In the genomic region with DNA sequence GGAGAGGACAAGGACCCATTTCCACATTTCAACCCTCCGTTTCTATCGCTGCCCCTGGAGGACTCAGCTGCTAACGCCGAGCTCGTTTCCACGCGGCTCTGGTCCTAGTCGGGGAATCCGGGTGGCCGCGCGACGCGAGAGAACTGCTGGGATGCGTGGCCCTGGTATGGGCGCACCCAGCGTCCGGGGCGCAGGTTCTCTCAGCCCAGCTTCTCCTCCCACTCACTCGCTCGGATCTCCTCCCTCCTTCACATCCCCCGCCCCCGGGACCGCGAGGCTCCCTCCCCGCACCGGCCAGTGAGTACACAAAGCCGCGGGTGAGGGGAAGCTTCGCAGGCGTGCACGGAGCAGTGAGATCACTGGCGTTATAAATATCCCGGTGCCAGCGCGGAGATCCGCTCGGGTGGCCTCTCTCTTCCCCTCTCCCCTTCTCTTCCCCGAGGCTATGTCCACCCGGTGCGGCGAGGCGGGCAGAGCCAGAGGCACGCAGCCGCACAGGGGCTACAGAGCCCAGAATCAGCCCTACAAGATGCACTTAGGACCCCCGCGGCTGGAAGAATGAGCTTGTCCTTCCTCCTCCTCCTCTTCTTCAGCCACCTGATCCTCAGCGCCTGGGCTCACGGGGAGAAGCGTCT, we compare ENCODE assay signal across 1 cellular context.
TF ChIP-seq lines count a peak whose summit lies in the region.

A gene with protein sequence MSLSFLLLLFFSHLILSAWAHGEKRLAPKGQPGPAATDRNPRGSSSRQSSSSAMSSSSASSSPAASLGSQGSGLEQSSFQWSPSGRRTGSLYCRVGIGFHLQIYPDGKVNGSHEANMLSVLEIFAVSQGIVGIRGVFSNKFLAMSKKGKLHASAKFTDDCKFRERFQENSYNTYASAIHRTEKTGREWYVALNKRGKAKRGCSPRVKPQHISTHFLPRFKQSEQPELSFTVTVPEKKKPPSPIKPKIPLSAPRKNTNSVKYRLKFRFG (plus strand): TSS at position 398 of the 635 bp plus-strand sequence. CDS start 161 bp downstream, at position 559.

TF ChIP-seq in K562, 482 proteins besides CTCF, POLR2A, EP300 and RAD21 (continued from another document and continues in another):
- TF ChIP-seq, protein P1, sequence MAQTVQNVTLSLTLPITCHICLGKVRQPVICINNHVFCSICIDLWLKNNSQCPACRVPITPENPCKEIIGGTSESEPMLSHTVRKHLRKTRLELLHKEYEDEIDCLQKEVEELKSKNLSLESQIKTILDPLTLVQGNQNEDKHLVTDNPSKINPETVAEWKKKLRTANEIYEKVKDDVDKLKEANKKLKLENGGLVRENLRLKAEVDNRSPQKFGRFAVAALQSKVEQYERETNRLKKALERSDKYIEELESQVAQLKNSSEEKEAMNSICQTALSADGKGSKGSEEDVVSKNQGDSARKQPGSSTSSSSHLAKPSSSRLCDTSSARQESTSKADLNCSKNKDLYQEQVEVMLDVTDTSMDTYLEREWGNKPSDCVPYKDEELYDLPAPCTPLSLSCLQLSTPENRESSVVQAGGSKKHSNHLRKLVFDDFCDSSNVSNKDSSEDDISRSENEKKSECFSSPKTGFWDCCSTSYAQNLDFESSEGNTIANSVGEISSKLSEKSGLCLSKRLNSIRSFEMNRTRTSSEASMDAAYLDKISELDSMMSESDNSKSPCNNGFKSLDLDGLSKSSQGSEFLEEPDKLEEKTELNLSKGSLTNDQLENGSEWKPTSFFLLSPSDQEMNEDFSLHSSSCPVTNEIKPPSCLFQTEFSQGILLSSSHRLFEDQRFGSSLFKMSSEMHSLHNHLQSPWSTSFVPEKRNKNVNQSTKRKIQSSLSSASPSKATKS (CRISPR knock-in tag; IDR thresholded peaks at IDR 0.05) = no peak
- TF ChIP-seq SPI1 (IDR thresholded peaks at IDR 0.05; ENCODE audit: borderline replicate concordance, low read depth, low read length) (no peak), ZFX (CRISPR knock-in tag; IDR thresholded peaks at IDR 0.05) (peak; percentile 41; the same call in 1 of the 2 replicates), PHF20 (IDR thresholded peaks at IDR 0.05; ENCODE audit: partially characterized antibody) (no peak), RBM34 (IDR thresholded peaks at IDR 0.05; ENCODE audit: borderline replicate concordance, insufficient read depth, low read length) (no peak), SRSF9 (IDR thresholded peaks at IDR 0.05; ENCODE audit: borderline replicate concordance, low read depth, low read length) (no peak), RBM14 (IDR thresholded peaks at IDR 0.05; ENCODE audit: borderline replicate concordance, insufficient read depth, low read depth, low read length) (0 out of 2 replicates have a peak, but pooled peaks have one; percentile 52), MYNN (IDR thresholded peaks at IDR 0.05) (no peak), MYNN (CRISPR knock-in tag; IDR thresholded peaks at IDR 0.05) (no peak), KLF13 (tag; IDR thresholded peaks at IDR 0.05; ENCODE audit: borderline replicate concordance, low read depth) (no peak), TAL1 (IDR thresholded peaks at IDR 0.05) (no peak), DMBX1 (CRISPR knock-in tag; IDR thresholded peaks at IDR 0.05; ENCODE audit: borderline replicate concordance) (no peak), EP400 (IDR thresholded peaks at IDR 0.05) (peak; percentile 48; the same call in 1 of the 2 replicates), MAFF (IDR thresholded peaks at IDR 0.05; ENCODE audit: low read length) (no peak), SNIP1 (IDR thresholded peaks at IDR 0.05; ENCODE audit: low read depth) (no peak), LEF1 (IDR thresholded peaks at IDR 0.05) (no peak), ETV1 (tag; conservative IDR thresholded peaks at IDR 0.05; ENCODE audit: low read depth) (no peak), ILK (tag; IDR thresholded peaks at IDR 0.05; ENCODE audit: borderline replicate concordance, low read depth) (no peak), EWSR1 (IDR thresholded peaks at IDR 0.05; ENCODE audit: borderline replicate concordance, low read depth, partially characterized antibody) (no peak), EZH2 (IDR thresholded peaks at IDR 0.05; ENCODE audit: borderline replicate concordance, low read depth, low read length) (no peak), HNRNPK (IDR thresholded peaks at IDR 0.05; ENCODE audit: low read depth, low read length, poor library complexity, severe bottlenecking) (no peak), ZNF41 (CRISPR knock-in tag; conservative IDR thresholded peaks at IDR 0.05) (no peak), SAP30 (IDR thresholded peaks at IDR 0.05; ENCODE audit: borderline replicate concordance, insufficient read depth, low read depth, low read length, poor library complexity, severe bottlenecking) (no peak), TAF7 (tag; IDR thresholded peaks at IDR 0.05) (no peak), JUN (IDR thresholded peaks at IDR 0.05; ENCODE audit: borderline replicate concordance, low read depth, low read length) (peak; percentile 8; the same call in 1 of the 2 replicates), JUN (CRISPR knock-in tag; IDR thresholded peaks at IDR 0.05; ENCODE audit: borderline replicate concordance) (no peak), ZC3H4 (CRISPR knock-in tag; IDR thresholded peaks at IDR 0.05; ENCODE audit: borderline replicate concordance) (no peak), ZKSCAN8 (CRISPR knock-in tag; IDR thresholded peaks at IDR 0.05) (no peak), ZSCAN32 (CRISPR knock-in tag; IDR thresholded peaks at IDR 0.05) (no peak), BDP1 (IDR thresholded peaks at IDR 0.05; ENCODE audit: insufficient read depth, insufficient read length) (no peak), ZNF766 (CRISPR knock-in tag; conservative IDR thresholded peaks at IDR 0.05) (no peak), HDGF (IDR thresholded peaks at IDR 0.05) (no peak), LARP7 (IDR thresholded peaks at IDR 0.05) (no peak), CXXC5 (CRISPR knock-in tag; IDR thresholded peaks at IDR 0.05) (peak; percentile 43; the same call in 1 of the 2 replicates), NFIC (IDR thresholded peaks at IDR 0.05) (0 out of 2 replicates have a peak, but pooled peaks have one; percentile 15), KDM2B (CRISPR knock-in tag; IDR thresholded peaks at IDR 0.05) (no peak), SMARCA5 (IDR thresholded peaks at IDR 0.05) (no peak), STAT5A (IDR thresholded peaks at IDR 0.05; ENCODE audit: borderline replicate concordance, low read length) (no peak), SAFB (IDR thresholded peaks at IDR 0.05; ENCODE audit: borderline replicate concordance, low read depth, low read length) (peak; percentile 44; the same call in 1 of the 2 replicates), MECOM (CRISPR knock-in tag; IDR thresholded peaks at IDR 0.05) (no peak), ETV6 (IDR thresholded peaks at IDR 0.05; ENCODE audit: borderline replicate concordance in 1 of 2, low read depth in 2 of 2, low read length in 1 of 2) (no peak), ETV6 (CRISPR knock-in tag; IDR thresholded peaks at IDR 0.05; ENCODE audit: borderline replicate concordance) (no peak), RB1 (IDR thresholded peaks at IDR 0.05; ENCODE audit: low read depth) (no peak), ZNF561 (CRISPR knock-in tag; conservative IDR thresholded peaks at IDR 0.05) (no peak), HSF4 (CRISPR knock-in tag; IDR thresholded peaks at IDR 0.05; ENCODE audit: borderline replicate concordance) (no peak), KDM4B (IDR thresholded peaks at IDR 0.05; ENCODE audit: borderline replicate concordance in 2 of 2, low read depth in 1 of 2) (no peak), ZNF436 (CRISPR knock-in tag; IDR thresholded peaks at IDR 0.05) (no peak), ZNF133 (CRISPR knock-in tag; IDR thresholded peaks at IDR 0.05) (no peak), MTA1 (IDR thresholded peaks at IDR 0.05; ENCODE audit: borderline replicate concordance) (no peak), GABPA (tag; conservative IDR thresholded peaks at IDR 0.05; ENCODE audit: low read depth) (no peak), HIVEP1 (CRISPR knock-in tag; IDR thresholded peaks at IDR 0.05) (no peak), PPARD (CRISPR knock-in tag; IDR thresholded peaks at IDR 0.05) (no peak), ZFPM2 (CRISPR knock-in tag; IDR thresholded peaks at IDR 0.05) (no peak), PYGO2 (tag; IDR thresholded peaks at IDR 0.05) (no peak), MED1 (CRISPR knock-in tag; IDR thresholded peaks at IDR 0.05; ENCODE audit: borderline replicate concordance) (no peak), NEUROD1 (IDR thresholded peaks at IDR 0.05; ENCODE audit: borderline replicate concordance, low read depth, low read length, partially characterized antibody) (no peak), TRIM24 (IDR thresholded peaks at IDR 0.05) (no peak), ESRRA (IDR thresholded peaks at IDR 0.05; ENCODE audit: borderline replicate concordance, low read depth) (no peak), NELFE (IDR thresholded peaks at IDR 0.05; ENCODE audit: insufficient read depth, insufficient read length) (no peak)
- TF ChIP-seq, protein P2, sequence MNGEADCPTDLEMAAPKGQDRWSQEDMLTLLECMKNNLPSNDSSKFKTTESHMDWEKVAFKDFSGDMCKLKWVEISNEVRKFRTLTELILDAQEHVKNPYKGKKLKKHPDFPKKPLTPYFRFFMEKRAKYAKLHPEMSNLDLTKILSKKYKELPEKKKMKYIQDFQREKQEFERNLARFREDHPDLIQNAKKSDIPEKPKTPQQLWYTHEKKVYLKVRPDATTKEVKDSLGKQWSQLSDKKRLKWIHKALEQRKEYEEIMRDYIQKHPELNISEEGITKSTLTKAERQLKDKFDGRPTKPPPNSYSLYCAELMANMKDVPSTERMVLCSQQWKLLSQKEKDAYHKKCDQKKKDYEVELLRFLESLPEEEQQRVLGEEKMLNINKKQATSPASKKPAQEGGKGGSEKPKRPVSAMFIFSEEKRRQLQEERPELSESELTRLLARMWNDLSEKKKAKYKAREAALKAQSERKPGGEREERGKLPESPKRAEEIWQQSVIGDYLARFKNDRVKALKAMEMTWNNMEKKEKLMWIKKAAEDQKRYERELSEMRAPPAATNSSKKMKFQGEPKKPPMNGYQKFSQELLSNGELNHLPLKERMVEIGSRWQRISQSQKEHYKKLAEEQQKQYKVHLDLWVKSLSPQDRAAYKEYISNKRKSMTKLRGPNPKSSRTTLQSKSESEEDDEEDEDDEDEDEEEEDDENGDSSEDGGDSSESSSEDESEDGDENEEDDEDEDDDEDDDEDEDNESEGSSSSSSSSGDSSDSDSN (IDR thresholded peaks at IDR 0.05; ENCODE audit: borderline replicate concordance in 1 of 2, low read depth in 2 of 2, low read length in 2 of 2) = peak in 1 of 2 experiments; percentile 64; a peak in 1 of 4 replicates
- TF ChIP-seq, protein P3, sequence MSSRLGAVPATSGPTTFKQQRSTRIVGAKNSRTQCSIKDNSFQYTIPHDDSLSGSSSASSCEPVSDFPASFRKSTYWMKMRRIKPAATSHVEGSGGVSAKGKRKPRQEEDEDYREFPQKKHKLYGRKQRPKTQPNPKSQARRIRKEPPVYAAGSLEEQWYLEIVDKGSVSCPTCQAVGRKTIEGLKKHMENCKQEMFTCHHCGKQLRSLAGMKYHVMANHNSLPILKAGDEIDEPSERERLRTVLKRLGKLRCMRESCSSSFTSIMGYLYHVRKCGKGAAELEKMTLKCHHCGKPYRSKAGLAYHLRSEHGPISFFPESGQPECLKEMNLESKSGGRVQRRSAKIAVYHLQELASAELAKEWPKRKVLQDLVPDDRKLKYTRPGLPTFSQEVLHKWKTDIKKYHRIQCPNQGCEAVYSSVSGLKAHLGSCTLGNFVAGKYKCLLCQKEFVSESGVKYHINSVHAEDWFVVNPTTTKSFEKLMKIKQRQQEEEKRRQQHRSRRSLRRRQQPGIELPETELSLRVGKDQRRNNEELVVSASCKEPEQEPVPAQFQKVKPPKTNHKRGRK (tag; IDR thresholded peaks at IDR 0.05) = no peak
- TF ChIP-seq, protein P4, sequence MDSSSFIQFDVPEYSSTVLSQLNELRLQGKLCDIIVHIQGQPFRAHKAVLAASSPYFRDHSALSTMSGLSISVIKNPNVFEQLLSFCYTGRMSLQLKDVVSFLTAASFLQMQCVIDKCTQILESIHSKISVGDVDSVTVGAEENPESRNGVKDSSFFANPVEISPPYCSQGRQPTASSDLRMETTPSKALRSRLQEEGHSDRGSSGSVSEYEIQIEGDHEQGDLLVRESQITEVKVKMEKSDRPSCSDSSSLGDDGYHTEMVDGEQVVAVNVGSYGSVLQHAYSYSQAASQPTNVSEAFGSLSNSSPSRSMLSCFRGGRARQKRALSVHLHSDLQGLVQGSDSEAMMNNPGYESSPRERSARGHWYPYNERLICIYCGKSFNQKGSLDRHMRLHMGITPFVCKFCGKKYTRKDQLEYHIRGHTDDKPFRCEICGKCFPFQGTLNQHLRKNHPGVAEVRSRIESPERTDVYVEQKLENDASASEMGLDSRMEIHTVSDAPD (CRISPR knock-in tag; IDR thresholded peaks at IDR 0.05) = no peak
- TF ChIP-seq, protein P5, sequence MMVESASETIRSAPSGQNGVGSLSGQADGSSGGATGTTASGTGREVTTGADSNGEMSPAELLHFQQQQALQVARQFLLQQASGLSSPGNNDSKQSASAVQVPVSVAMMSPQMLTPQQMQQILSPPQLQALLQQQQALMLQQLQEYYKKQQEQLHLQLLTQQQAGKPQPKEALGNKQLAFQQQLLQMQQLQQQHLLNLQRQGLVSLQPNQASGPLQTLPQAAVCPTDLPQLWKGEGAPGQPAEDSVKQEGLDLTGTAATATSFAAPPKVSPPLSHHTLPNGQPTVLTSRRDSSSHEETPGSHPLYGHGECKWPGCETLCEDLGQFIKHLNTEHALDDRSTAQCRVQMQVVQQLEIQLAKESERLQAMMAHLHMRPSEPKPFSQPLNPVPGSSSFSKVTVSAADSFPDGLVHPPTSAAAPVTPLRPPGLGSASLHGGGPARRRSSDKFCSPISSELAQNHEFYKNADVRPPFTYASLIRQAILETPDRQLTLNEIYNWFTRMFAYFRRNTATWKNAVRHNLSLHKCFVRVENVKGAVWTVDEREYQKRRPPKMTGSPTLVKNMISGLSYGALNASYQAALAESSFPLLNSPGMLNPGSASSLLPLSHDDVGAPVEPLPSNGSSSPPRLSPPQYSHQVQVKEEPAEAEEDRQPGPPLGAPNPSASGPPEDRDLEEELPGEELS (CRISPR knock-in tag; IDR thresholded peaks at IDR 0.05; ENCODE audit: borderline replicate concordance) = no peak
- TF ChIP-seq, protein P6, sequence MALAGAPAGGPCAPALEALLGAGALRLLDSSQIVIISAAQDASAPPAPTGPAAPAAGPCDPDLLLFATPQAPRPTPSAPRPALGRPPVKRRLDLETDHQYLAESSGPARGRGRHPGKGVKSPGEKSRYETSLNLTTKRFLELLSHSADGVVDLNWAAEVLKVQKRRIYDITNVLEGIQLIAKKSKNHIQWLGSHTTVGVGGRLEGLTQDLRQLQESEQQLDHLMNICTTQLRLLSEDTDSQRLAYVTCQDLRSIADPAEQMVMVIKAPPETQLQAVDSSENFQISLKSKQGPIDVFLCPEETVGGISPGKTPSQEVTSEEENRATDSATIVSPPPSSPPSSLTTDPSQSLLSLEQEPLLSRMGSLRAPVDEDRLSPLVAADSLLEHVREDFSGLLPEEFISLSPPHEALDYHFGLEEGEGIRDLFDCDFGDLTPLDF (CRISPR knock-in tag; IDR thresholded peaks at IDR 0.05) = no peak
